ENCODE assay signal across 12 cellular contexts in the genomic region with DNA sequence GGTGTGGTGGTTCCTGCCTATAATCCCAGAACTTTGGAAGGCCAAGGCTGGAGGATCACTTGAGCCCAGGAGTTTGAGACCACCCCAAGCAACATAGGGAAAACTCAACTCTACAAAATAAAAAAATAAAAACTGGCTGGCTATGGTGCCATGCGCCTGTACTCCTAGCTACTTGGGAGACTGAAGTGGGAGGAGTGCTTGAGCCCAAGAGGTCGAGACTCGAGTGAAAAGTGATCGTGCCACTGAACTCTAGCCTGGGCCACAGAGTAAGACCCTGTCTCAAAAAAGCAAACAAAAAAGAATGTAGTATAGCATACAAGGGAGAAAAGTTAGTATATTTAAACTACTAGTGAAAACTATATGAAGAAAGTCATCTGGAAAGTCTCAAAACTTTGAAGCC.
DNase-seq lines count a peak whose midpoint lies in the region; ATAC-seq and TF ChIP-seq lines count a peak whose summit lies in the region.
"Had no signal": no experiment of that assay in that cellular context is flagged by ENCODE, and none has a peak within 500 bp of the region (broad histone marks: within the 10 kb centered on the region; RNA-seq: fewer than 3 reads in every experiment).

No MANE protein-coding gene starts in this region.

- peaks cover 77% of the 10 kb centered on the region for H3K4me1 Mint-ChIP-seq in activated naive CD8-positive, alpha-beta T cell (ENCODE audit: low read depth)
- peaks cover 52% of the 10 kb centered on the region for H3K4me1 Mint-ChIP-seq in activated naive CD8-positive, alpha-beta T cell treated with anti-CD3 and anti-CD28 coated beads for 36 hours
- H3K4me1 Mint-ChIP-seq in WTC11 (peaks cover 33% of the 10 kb centered on the region), memory B cell (peaks cover 26% of the 10 kb centered on the region)

- TF ChIP-seq CTCF in WTC11 (IDR thresholded peaks at IDR 0.05), result no peak

- POLR2A ChIA-PET in WTC11 (lab: Charles Lee), result no interaction called here

- H3K27me3 Mint-ChIP-seq in activated naive CD8-positive, alpha-beta T cell, result no peaks in the 10 kb centered on the region
- H3K27me3 Mint-ChIP-seq in activated naive CD8-positive, alpha-beta T cell treated with anti-CD3 and anti-CD28 coated beads for 36 hours, result no peaks in the 10 kb centered on the region
- H3K27me3 Mint-ChIP-seq in WTC11 (ENCODE audit: low read depth) (no peaks in the 10 kb centered on the region), memory B cell (no peaks in the 10 kb centered on the region)

- ATAC-seq in WTC11 (peak; percentile 36; the same call in 1 of the 2 replicates), memory B cell (ENCODE audit: low read depth) (no peak)
- ATAC-seq: Right ventricle myocardium inferior had no signal

- H3K9me3 Mint-ChIP-seq in activated naive CD8-positive, alpha-beta T cell (ENCODE audit: low read depth), result no peaks in the 10 kb centered on the region
- no peaks in the 10 kb centered on the region for H3K9me3 Mint-ChIP-seq in activated naive CD8-positive, alpha-beta T cell treated with anti-CD3 and anti-CD28 coated beads for 36 hours
- H3K9me3 Mint-ChIP-seq in WTC11, result no peaks in the 10 kb centered on the region
- H3K9me3 Mint-ChIP-seq in memory B cell, result no peaks in the 10 kb centered on the region

- no peaks in the 10 kb centered on the region for H3K36me3 Mint-ChIP-seq in activated naive CD8-positive, alpha-beta T cell
- H3K36me3 Mint-ChIP-seq in activated naive CD8-positive, alpha-beta T cell treated with anti-CD3 and anti-CD28 coated beads for 36 hours, result peaks cover 11% of the 10 kb centered on the region
- H3K36me3 Mint-ChIP-seq in WTC11, result no peaks in the 10 kb centered on the region
- H3K36me3 Mint-ChIP-seq in memory B cell, result no peaks in the 10 kb centered on the region

- no peak for DNase-seq in activated naive CD8-positive, alpha-beta T cell treated with anti-CD3 and anti-CD28 coated beads for 36 hours
- DNase-seq in WTC11 (ENCODE audit: low spot score) (no peak), memory B cell (ENCODE audit: low spot score in 2 of 2) (no peak), NCI-H526 treated with DMSO at 0.1 percent for 48 hours (lab: John Stamatoyannopoulos, UW) (no peak), dermis blood vessel endothelial cell (no peak), activated gamma-delta T cell treated with Interleukin-2 at 50 U/mL for 16 hours (no peak)
- DNase-seq: DND-41, GDM1, NCI-H1436 treated with DMSO at 0.1 percent for 48 hours, NCI-H2081 had no signal

- peak overlapping the region; percentile 81 for H3K27ac Mint-ChIP-seq in activated naive CD8-positive, alpha-beta T cell
- H3K27ac Mint-ChIP-seq in activated naive CD8-positive, alpha-beta T cell treated with anti-CD3 and anti-CD28 coated beads for 36 hours, result no peak overlapping the region
- H3K27ac Mint-ChIP-seq in WTC11, result 0 out of 2 replicates have a peak overlapping the region, but pooled peaks have one; percentile 51
- peak overlapping the region; percentile 60 for H3K27ac Mint-ChIP-seq in memory B cell

- CTCF ChIA-PET in WTC11 (lab: Charles Lee), result interaction anchor here (2.6 kb wide), 1 partner anchor 155 kb away, joined by 16 read pairs; no protein-coding TSS in a partner anchor

- H3K4me3 Mint-ChIP-seq in activated naive CD8-positive, alpha-beta T cell, result no peak overlapping the region
- H3K4me3 Mint-ChIP-seq in activated naive CD8-positive, alpha-beta T cell treated with anti-CD3 and anti-CD28 coated beads for 36 hours, result no peak overlapping the region
- no peak overlapping the region for H3K4me3 Mint-ChIP-seq in WTC11
- no peak overlapping the region for H3K4me3 Mint-ChIP-seq in memory B cell

TF ChIP-seq in WTC11, 78 proteins besides CTCF, POLR2A, EP300 and RAD21:
- no peak for TF ChIP-seq ZBTB21 (CRISPR knock-in tag; IDR thresholded peaks at IDR 0.05; ENCODE audit: borderline replicate concordance)
- no peak for TF ChIP-seq RELA (CRISPR knock-in tag; IDR thresholded peaks at IDR 0.05; ENCODE audit: borderline replicate concordance)
- TF ChIP-seq TEAD1 (CRISPR knock-in tag; IDR thresholded peaks at IDR 0.05), result no peak
- TF ChIP-seq EMX1 (CRISPR knock-in tag; IDR thresholded peaks at IDR 0.05), result no peak
- no peak for TF ChIP-seq ZNF416 (CRISPR knock-in tag; IDR thresholded peaks at IDR 0.05)
- no peak for TF ChIP-seq ZNF121 (CRISPR knock-in tag; IDR thresholded peaks at IDR 0.05)
- no peak for TF ChIP-seq CREM (CRISPR knock-in tag; IDR thresholded peaks at IDR 0.05)
- TF ChIP-seq, protein P1, sequence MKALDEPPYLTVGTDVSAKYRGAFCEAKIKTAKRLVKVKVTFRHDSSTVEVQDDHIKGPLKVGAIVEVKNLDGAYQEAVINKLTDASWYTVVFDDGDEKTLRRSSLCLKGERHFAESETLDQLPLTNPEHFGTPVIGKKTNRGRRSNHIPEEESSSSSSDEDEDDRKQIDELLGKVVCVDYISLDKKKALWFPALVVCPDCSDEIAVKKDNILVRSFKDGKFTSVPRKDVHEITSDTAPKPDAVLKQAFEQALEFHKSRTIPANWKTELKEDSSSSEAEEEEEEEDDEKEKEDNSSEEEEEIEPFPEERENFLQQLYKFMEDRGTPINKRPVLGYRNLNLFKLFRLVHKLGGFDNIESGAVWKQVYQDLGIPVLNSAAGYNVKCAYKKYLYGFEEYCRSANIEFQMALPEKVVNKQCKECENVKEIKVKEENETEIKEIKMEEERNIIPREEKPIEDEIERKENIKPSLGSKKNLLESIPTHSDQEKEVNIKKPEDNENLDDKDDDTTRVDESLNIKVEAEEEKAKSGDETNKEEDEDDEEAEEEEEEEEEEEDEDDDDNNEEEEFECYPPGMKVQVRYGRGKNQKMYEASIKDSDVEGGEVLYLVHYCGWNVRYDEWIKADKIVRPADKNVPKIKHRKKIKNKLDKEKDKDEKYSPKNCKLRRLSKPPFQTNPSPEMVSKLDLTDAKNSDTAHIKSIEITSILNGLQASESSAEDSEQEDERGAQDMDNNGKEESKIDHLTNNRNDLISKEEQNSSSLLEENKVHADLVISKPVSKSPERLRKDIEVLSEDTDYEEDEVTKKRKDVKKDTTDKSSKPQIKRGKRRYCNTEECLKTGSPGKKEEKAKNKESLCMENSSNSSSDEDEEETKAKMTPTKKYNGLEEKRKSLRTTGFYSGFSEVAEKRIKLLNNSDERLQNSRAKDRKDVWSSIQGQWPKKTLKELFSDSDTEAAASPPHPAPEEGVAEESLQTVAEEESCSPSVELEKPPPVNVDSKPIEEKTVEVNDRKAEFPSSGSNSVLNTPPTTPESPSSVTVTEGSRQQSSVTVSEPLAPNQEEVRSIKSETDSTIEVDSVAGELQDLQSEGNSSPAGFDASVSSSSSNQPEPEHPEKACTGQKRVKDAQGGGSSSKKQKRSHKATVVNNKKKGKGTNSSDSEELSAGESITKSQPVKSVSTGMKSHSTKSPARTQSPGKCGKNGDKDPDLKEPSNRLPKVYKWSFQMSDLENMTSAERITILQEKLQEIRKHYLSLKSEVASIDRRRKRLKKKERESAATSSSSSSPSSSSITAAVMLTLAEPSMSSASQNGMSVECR (CRISPR knock-in tag; IDR thresholded peaks at IDR 0.05; ENCODE audit: borderline replicate concordance), result no peak
- no peak for TF ChIP-seq RORB (CRISPR knock-in tag; IDR thresholded peaks at IDR 0.05)
- TF ChIP-seq NR1H2 (CRISPR knock-in tag; IDR thresholded peaks at IDR 0.05), result no peak
- no peak for TF ChIP-seq ZBTB43 (CRISPR knock-in tag; IDR thresholded peaks at IDR 0.05)
- TF ChIP-seq ATF6 (CRISPR knock-in tag; IDR thresholded peaks at IDR 0.05), result no peak
- no peak for TF ChIP-seq TEAD4 (CRISPR knock-in tag; IDR thresholded peaks at IDR 0.05)
- TF ChIP-seq SMAD4 (CRISPR knock-in tag; IDR thresholded peaks at IDR 0.05), result no peak
- no peak for TF ChIP-seq MXD4 (CRISPR knock-in tag; IDR thresholded peaks at IDR 0.05; ENCODE audit: borderline replicate concordance)
- TF ChIP-seq ATF2 (CRISPR knock-in tag; IDR thresholded peaks at IDR 0.05; ENCODE audit: borderline replicate concordance, low read depth), result no peak
- no peak for TF ChIP-seq ZNF671 (CRISPR knock-in tag; IDR thresholded peaks at IDR 0.05)
TF ChIP-seq in WTC11: peak in this region for 0.
